In genomic region chr14:65976771-65977170, GRCh38 we compare ENCODE assay signal across 17 cellular contexts.
"Had no signal": no experiment of that assay in that cellular context is flagged by ENCODE, and none has a peak within 500 bp of the region (broad histone marks: within the 10 kb centered on the region; RNA-seq: fewer than 3 reads in every experiment).

No MANE protein-coding gene starts in this region.

- DNase-seq: activated CD4-positive, alpha-beta T cell treated with anti-CD3 and anti-CD28 coated beads, Interleukin-2, amount 50 U/mL, for 48 hours; activated CD4-positive, CD25-positive, alpha-beta regulatory T cell treated with anti-CD3 and anti-CD28 coated beads, Interleukin-2, amount 50 U/mL, for 72 hours; activated CD8-positive, alpha-beta memory T cell treated with anti-CD3 and anti-CD28 coated beads, Interleukin-2, amount 10 ng/mL, durations not matched to agents 7 days and 5 days; activated gamma-delta T cell; activated T-cell treated with anti-CD3 and anti-CD28 coated beads, Interleukin-2, amount 50 U/mL, for 48 hours; colonic mucosa; esophagus squamous epithelium; foreskin keratinocyte; heart left ventricle; left ventricle myocardium inferior; nephron progenitor cell; right lobe of liver; spleen; stimulated activated CD4-positive, alpha-beta T cell treated with anti-CD3 and anti-CD28 coated beads, Interleukin-1b, Interleukin-23, amount 100 ng/mL, for 48 hours; stimulated activated naive CD4-positive, alpha-beta T cell had no signal

- H3K4me3 ChIP-seq: colonic mucosa, esophagus squamous epithelium, heart left ventricle, left ventricle myocardium inferior, prostate gland, right lobe of liver, spleen, suprapubic skin had no signal
